21 cellular contexts compared by ENCODE assay signal in genomic region chr19:2433854-2434253, GRCh38.
"Had no signal": no experiment of that assay in that cellular context is flagged by ENCODE, and none has a peak within 500 bp of the region (broad histone marks: within the 10 kb centered on the region; RNA-seq: fewer than 3 reads in every experiment).

No MANE protein-coding gene starts in this region.

- H3K9me3 ChIP-seq: SJSA1 had no signal

- H3K4me3 ChIP-seq: SJSA1, SK-N-MC had no signal

- H3K27me3 ChIP-seq: SJSA1 had no signal

- H3K27ac ChIP-seq: SJSA1, SK-N-MC had no signal

- H3K4me1 ChIP-seq: SJSA1 had no signal

- DNase-seq: KBM-7, MV-4-11, NCI-H1048, NCI-H1105, NCI-H1417, NCI-H1436 treated with DMSO at 0.1 percent for 48 hours, NCI-H1694, NCI-H187 treated with DMSO at 0.1 percent for 48 hours, NCI-H2029 treated with DMSO at 0.1 percent for 48 hours, NCI-H2107, NCI-H226, NCI-H446, NCI-H510A, NCI-H524 treated with DMSO at 0.1 percent for 48 hours, NCI-H69, NCI-H774, Right ventricle myocardium superior, RPMI8226, SIG-M5 had no signal
